ENCODE assay signal across 21 cellular contexts in genomic region chr5:179121667-179122111, GRCh38.
DNase-seq lines count a peak whose midpoint lies in the region; TF ChIP-seq lines count a peak whose summit lies in the region.
"Had no signal": no experiment of that assay in that cellular context is flagged by ENCODE, and none has a peak within 500 bp of the region (broad histone marks: within the 10 kb centered on the region; RNA-seq: fewer than 3 reads in every experiment).

No MANE protein-coding gene starts in this region.

- H3K4ac ChIP-seq in mesendoderm (ENCODE audit: low read depth, low read length), result no peak overlapping the region

- H3K4me1 ChIP-seq in endodermal cell (ENCODE audit: control insufficient read depth, insufficient read depth, low read length), result no peaks in the 10 kb centered on the region
- H3K4me1 ChIP-seq in testis, result no peaks in the 10 kb centered on the region
- H3K4me1 ChIP-seq in colonic mucosa, result no peaks in the 10 kb centered on the region
- H3K4me1 ChIP-seq in mesendoderm (ENCODE audit: control insufficient read depth, low read depth, low read length), result no peaks in the 10 kb centered on the region
- no peaks in the 10 kb centered on the region for H3K4me1 ChIP-seq in HAP-1
- H3K4me1 ChIP-seq: BLaER1 treated with 17β-estradiol and CSF1 and Interleukin-3, amounts not matched to agents 10 nM and 100 nM had no signal

- no peak overlapping the region for H3K4me3 ChIP-seq in endodermal cell (ENCODE audit: low read length)
- H3K4me3 ChIP-seq in testis, result peak overlapping the region in 1 of 2 donors; percentile 26
- no peak overlapping the region for H3K4me3 ChIP-seq in colonic mucosa
- no peak overlapping the region for H3K4me3 ChIP-seq in mesendoderm (ENCODE audit: low read length)
- no peak overlapping the region for H3K4me3 ChIP-seq in HAP-1
- H3K4me3 ChIP-seq: BLaER1 treated with 17β-estradiol and CSF1 and Interleukin-3, amounts not matched to agents 10 nM and 100 nM had no signal

- no peak overlapping the region for H3K56ac ChIP-seq in mesendoderm (ENCODE audit: low read length)

- no peaks in the 10 kb centered on the region for H3K79me2 ChIP-seq in mesendoderm (ENCODE audit: control insufficient read depth, insufficient read depth, low read length)

- no peak overlapping the region for H2BK5ac ChIP-seq in mesendoderm (ENCODE audit: low read length)

- peak; percentile 8 for DNase-seq in activated CD4-positive, alpha-beta memory T cell treated with anti-CD3 and anti-CD28 coated beads, Interleukin-2, amount 10 ng/mL, durations not matched to agents 7 days and 5 days
- no peak for DNase-seq in activated CD4-positive, alpha-beta memory T cell treated with anti-CD3 and anti-CD28 coated beads for 36 hours
- DNase-seq in endodermal cell (peak; percentile 18), mesenteric fat pad (ENCODE audit: low spot score) (peak; percentile 81), testis (peak; percentile 11), colonic mucosa (no peak), mesendoderm (no peak), HAP-1 (ENCODE audit: low spot score in 2 of 2) (no peak)
- DNase-seq: DMS153; IMR-90; NCI-H1092 treated with DMSO at 0.1 percent for 48 hours; NCI-H1436 treated with DMSO at 0.1 percent for 48 hours; NCI-H1930; NCI-H2227 treated with DMSO at 0.1 percent for 48 hours; NCI-H510A; NCI-H748 treated with DMSO at 0.1 percent for 48 hours; NK-92 treated with Interleukin-12 subunit alpha and Interleukin-12 subunit beta, amount 100 ng/mL, for 24 hours had no signal

- no peaks in the 10 kb centered on the region for H3K4me1 Mint-ChIP-seq in activated CD4-positive, alpha-beta memory T cell treated with anti-CD3 and anti-CD28 coated beads, Interleukin-2, amount 10 ng/mL, durations not matched to agents 7 days and 5 days
- H3K4me1 Mint-ChIP-seq in activated CD4-positive, alpha-beta memory T cell treated with anti-CD3 and anti-CD28 coated beads for 36 hours (ENCODE audit: low read depth), result no peaks in the 10 kb centered on the region
- no peaks in the 10 kb centered on the region for H3K4me1 Mint-ChIP-seq in endodermal cell

- peaks cover 14% of the 10 kb centered on the region for H3K9me3 Mint-ChIP-seq in activated CD4-positive, alpha-beta memory T cell treated with anti-CD3 and anti-CD28 coated beads, Interleukin-2, amount 10 ng/mL, durations not matched to agents 7 days and 5 days
- no peaks in the 10 kb centered on the region for H3K9me3 Mint-ChIP-seq in activated CD4-positive, alpha-beta memory T cell treated with anti-CD3 and anti-CD28 coated beads for 36 hours
- peaks cover 8% of the 10 kb centered on the region for H3K9me3 Mint-ChIP-seq in endodermal cell

- H4K5ac ChIP-seq in mesendoderm (ENCODE audit: low read length), result no peak overlapping the region

- no peak overlapping the region for H3K18ac ChIP-seq in mesendoderm (ENCODE audit: low read length)

- H2BK15ac ChIP-seq in mesendoderm (replicated peaks; ENCODE audit: low read depth), result no peak overlapping the region

- intact Hi-C loops in activated CD4-positive, alpha-beta memory T cell treated with anti-CD3 and anti-CD28 coated beads for 36 hours (cut with micrococcal nuclease), result no loop called here
- intact Hi-C loops in testis (cut with DNase I; ENCODE audit: low total_unique reads), result no loop called here
- intact Hi-C loops in colonic mucosa (cut with DNase I), result no loop called here

- H3K9me3 ChIP-seq in endodermal cell (ENCODE audit: control insufficient read depth, low read length), result no peaks in the 10 kb centered on the region
- H3K9me3 ChIP-seq in testis, result no peaks in the 10 kb centered on the region
- H3K9me3 ChIP-seq in colonic mucosa, result no peaks in the 10 kb centered on the region
- no peaks in the 10 kb centered on the region; the same call in 1 of the 2 replicates for H3K9me3 ChIP-seq in HAP-1

- POLR2A ChIA-PET in activated CD4-positive, alpha-beta memory T cell treated with anti-CD3 and anti-CD28 coated beads, Interleukin-2, amount 10 ng/mL, durations not matched to agents 7 days and 5 days (lab: Charles Lee), result no interaction called here
- POLR2A ChIA-PET in activated CD4-positive, alpha-beta memory T cell treated with anti-CD3 and anti-CD28 coated beads for 36 hours (lab: Charles Lee), result no interaction called here

- TF ChIP-seq POLR2A in testis (IDR thresholded peaks at IDR 0.05), result no peak

- in situ Hi-C loops in HAP-1 (cut with MboI; ENCODE audit: low sequenced_read_pairs), result no loop called here

- H3K79me1 ChIP-seq in mesendoderm (ENCODE audit: low read length), result no peaks in the 10 kb centered on the region

- no peak overlapping the region for H3K4me3 Mint-ChIP-seq in activated CD4-positive, alpha-beta memory T cell treated with anti-CD3 and anti-CD28 coated beads, Interleukin-2, amount 10 ng/mL, durations not matched to agents 7 days and 5 days
- H3K4me3 Mint-ChIP-seq in activated CD4-positive, alpha-beta memory T cell treated with anti-CD3 and anti-CD28 coated beads for 36 hours, result no peak overlapping the region
- no peak overlapping the region for H3K4me3 Mint-ChIP-seq in endodermal cell
- H3K4me3 Mint-ChIP-seq: CD8-positive, alpha-beta T cell had no signal

- H3K27me3 Mint-ChIP-seq in activated CD4-positive, alpha-beta memory T cell treated with anti-CD3 and anti-CD28 coated beads, Interleukin-2, amount 10 ng/mL, durations not matched to agents 7 days and 5 days, result no peaks in the 10 kb centered on the region
- H3K27me3 Mint-ChIP-seq in activated CD4-positive, alpha-beta memory T cell treated with anti-CD3 and anti-CD28 coated beads for 36 hours, result no peaks in the 10 kb centered on the region
- H3K27me3 Mint-ChIP-seq in endodermal cell (ENCODE audit: insufficient read depth), result peaks cover 2% of the 10 kb centered on the region

- H3K36me3 Mint-ChIP-seq in activated CD4-positive, alpha-beta memory T cell treated with anti-CD3 and anti-CD28 coated beads, Interleukin-2, amount 10 ng/mL, durations not matched to agents 7 days and 5 days (ENCODE audit: low read depth), result no peaks in the 10 kb centered on the region
- H3K36me3 Mint-ChIP-seq in activated CD4-positive, alpha-beta memory T cell treated with anti-CD3 and anti-CD28 coated beads for 36 hours, result no peaks in the 10 kb centered on the region
- no peaks in the 10 kb centered on the region for H3K36me3 Mint-ChIP-seq in endodermal cell (ENCODE audit: low read depth)
- H3K36me3 Mint-ChIP-seq: CD8-positive, alpha-beta T cell had no signal

- no peak overlapping the region for H2AK5ac ChIP-seq in mesendoderm (ENCODE audit: low read length)

- CTCF ChIA-PET in activated CD4-positive, alpha-beta memory T cell treated with anti-CD3 and anti-CD28 coated beads, Interleukin-2, amount 10 ng/mL, durations not matched to agents 7 days and 5 days (lab: Charles Lee), result no interaction called here
- CTCF ChIA-PET in activated CD4-positive, alpha-beta memory T cell treated with anti-CD3 and anti-CD28 coated beads for 36 hours (lab: Charles Lee), result no interaction called here

- no peak overlapping the region for H3K4me2 ChIP-seq in mesendoderm (ENCODE audit: low read length)
- H3K4me2 ChIP-seq: BLaER1 treated with 17β-estradiol and CSF1 and Interleukin-3, amounts not matched to agents 10 nM and 100 nM; KMS-11 had no signal

- no peak overlapping the region for H3K23ac ChIP-seq in mesendoderm (ENCODE audit: low read length)

- H3K27me3 ChIP-seq in endodermal cell (ENCODE audit: control insufficient read depth, insufficient read depth, low read length, poor library complexity, severe bottlenecking) (no peaks in the 10 kb centered on the region), testis (no peaks in the 10 kb centered on the region), colonic mucosa (no peaks in the 10 kb centered on the region), mesendoderm (ENCODE audit: insufficient read depth, low read length, poor library complexity) (no peaks in the 10 kb centered on the region), HAP-1 (ENCODE audit: low read depth) (no peaks in the 10 kb centered on the region)
- H3K27me3 ChIP-seq: BLaER1 treated with 17β-estradiol and CSF1 and Interleukin-3, amounts not matched to agents 10 nM and 100 nM had no signal

- no peak overlapping the region for H4K8ac ChIP-seq in mesendoderm (ENCODE audit: low read depth, low read length)

- H3K36me3 ChIP-seq in endodermal cell (ENCODE audit: control insufficient read depth, insufficient read depth, low read length) (no peaks in the 10 kb centered on the region), testis (ENCODE audit: low read depth, missing control alignments) (no peaks in the 10 kb centered on the region), colonic mucosa (no peaks in the 10 kb centered on the region), mesendoderm (ENCODE audit: control insufficient read depth, insufficient read depth, low read length) (no peaks in the 10 kb centered on the region), HAP-1 (replicated peaks) (no peaks in the 10 kb centered on the region)
- H3K36me3 ChIP-seq: BLaER1 treated with 17β-estradiol and CSF1 and Interleukin-3, amounts not matched to agents 10 nM and 100 nM had no signal

- H3K27ac ChIP-seq in endodermal cell (ENCODE audit: low read depth, low read length) (no peak overlapping the region), testis (no peak overlapping the region), colonic mucosa (no peak overlapping the region), mesendoderm (ENCODE audit: low read depth, low read length) (no peak overlapping the region)
- H3K27ac ChIP-seq: 22Rv1; BLaER1 treated with 17β-estradiol and CSF1 and Interleukin-3, amounts not matched to agents 10 nM and 100 nM; KMS-11 had no signal

- H3K27ac Mint-ChIP-seq in activated CD4-positive, alpha-beta memory T cell treated with anti-CD3 and anti-CD28 coated beads, Interleukin-2, amount 10 ng/mL, durations not matched to agents 7 days and 5 days, result no peak overlapping the region
- H3K27ac Mint-ChIP-seq in activated CD4-positive, alpha-beta memory T cell treated with anti-CD3 and anti-CD28 coated beads for 36 hours, result no peak overlapping the region
- no peak overlapping the region for H3K27ac Mint-ChIP-seq in endodermal cell
- H3K27ac Mint-ChIP-seq: CD8-positive, alpha-beta T cell had no signal

- WGBS in endodermal cell (ENCODE audit: insufficient coverage in 1 of 2, insufficient read length in 1 of 2), 2 experiments, result 92 to 93% methylated on average over 17 to 25 of the region's 25 CpGs
- WGBS in testis, 2 donors, result 72 to 80% methylated on average over 11 to 25 of the region's 25 CpGs
- WGBS in mesendoderm (ENCODE audit: extremely low coverage, insufficient coverage, low lambda C conversion rate), result no CpG with 5 or more reads among the region's 25 CpGs

- no peak overlapping the region for H2BK120ac ChIP-seq in mesendoderm (ENCODE audit: low read depth, low read length)

- TF ChIP-seq CTCF in endodermal cell (conservative IDR thresholded peaks at IDR 0.05), result no peak
- TF ChIP-seq CTCF in testis (IDR thresholded peaks at IDR 0.05), result no peak
- no peak for TF ChIP-seq CTCF in colonic mucosa (IDR thresholded peaks at IDR 0.05)

- H3K9ac ChIP-seq in endodermal cell (ENCODE audit: extremely low read depth, low read length, poor library complexity, severe bottlenecking) (no peak overlapping the region), colonic mucosa (ENCODE audit: low read depth in 2 of 2, low read length in 2 of 2) (no peak overlapping the region), mesendoderm (ENCODE audit: low read length) (no peak overlapping the region)
- H3K9ac ChIP-seq: BLaER1 treated with 17β-estradiol and CSF1 and Interleukin-3, amounts not matched to agents 10 nM and 100 nM; KMS-11 had no signal

Comparison
In these comparisons a context has a peak if more than half of its experiments do, and no peak if none do; other contexts are left out.
1. DNase-seq: peak in activated CD4-positive, alpha-beta memory T cell treated with anti-CD3 and anti-CD28 coated beads, Interleukin-2, amount 10 ng/mL, durations not matched to agents 7 days and 5 days (single experiment), endodermal cell (single experiment), mesenteric fat pad (single experiment) and testis (single experiment); none in activated CD4-positive, alpha-beta memory T cell treated with anti-CD3 and anti-CD28 coated beads for 36 hours (single experiment), colonic mucosa (single experiment), mesendoderm (single experiment) and HAP-1 (0 of 2).